ENCODE assay signal across 10 cellular contexts in the genomic region with DNA sequence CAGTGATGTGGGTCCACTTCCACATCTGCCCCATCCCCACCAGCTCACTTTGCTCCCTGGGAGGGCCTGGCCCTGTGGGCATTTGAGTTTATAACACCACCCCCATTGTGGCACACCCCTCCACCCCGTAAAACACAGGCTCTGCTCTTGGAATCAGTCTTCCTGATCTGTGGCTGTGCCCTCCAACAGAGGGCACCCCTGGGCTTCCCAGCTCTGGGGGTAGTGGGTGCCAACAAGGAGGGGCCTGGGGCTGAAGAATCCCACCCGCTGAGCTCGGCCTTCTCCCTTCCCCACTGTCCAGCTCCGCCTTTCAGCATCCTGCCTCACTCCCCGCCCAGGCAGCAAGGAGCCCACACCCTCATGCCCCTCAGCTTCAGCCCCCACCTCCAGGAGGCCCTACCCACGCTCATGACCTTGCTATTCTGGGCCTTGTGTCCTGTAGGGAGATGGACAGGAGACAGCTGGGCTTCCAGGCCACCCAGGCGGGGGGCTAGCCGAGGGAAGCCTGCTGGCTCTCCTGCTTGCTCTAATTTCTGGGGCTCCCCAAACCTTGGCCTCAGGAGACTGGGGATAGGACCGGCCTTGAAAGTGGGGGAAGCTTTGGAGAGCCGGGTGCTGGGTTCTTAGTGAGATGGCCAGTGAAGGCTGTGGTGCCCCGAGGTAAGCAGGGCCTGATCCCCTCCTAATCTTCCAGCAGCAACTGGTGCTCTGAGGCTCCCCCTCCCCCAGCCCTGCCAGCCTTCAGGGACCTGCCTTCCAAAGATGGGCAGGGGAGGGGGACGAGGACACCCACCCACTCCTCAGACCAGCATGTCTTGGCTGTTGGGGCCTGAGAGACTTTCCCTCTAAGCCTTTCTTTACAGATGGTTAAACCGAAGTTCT.
DNase-seq lines count a peak whose midpoint lies in the region; TF ChIP-seq lines count a peak whose summit lies in the region.
"Had no signal": no experiment of that assay in that cellular context is flagged by ENCODE, and none has a peak within 500 bp of the region (broad histone marks: within the 10 kb centered on the region; RNA-seq: fewer than 3 reads in every experiment).

No MANE protein-coding gene starts in this region.

- H3K4me3 Mint-ChIP-seq in nephron progenitor cell = no peak overlapping the region
- H3K4me3 Mint-ChIP-seq: neural crest cell; stimulated activated naive CD8-positive, alpha-beta T cell treated with anti-CD3 and anti-CD28 coated beads, Interleukin-15, Interleukin-2, amounts not matched to agents 100 ng/mL and 50 ng/mL, for 24 hours had no signal

- CTCF ChIA-PET in GM10248 (lab: Yijun Ruan, JAX) = interaction anchor here (0.8 to 8.3 kb wide), 9 partner anchors 9 to 70 kb away, joined by 3 to 65 read pairs (median 8); partner anchors contain the start of gene SH2B1

- H3K4me1 Mint-ChIP-seq in nephron progenitor cell = peaks cover 46% of the 10 kb centered on the region

- POLR2A ChIA-PET in GM10248 (lab: Yijun Ruan, JAX) = interaction anchor here (1.1 kb wide), 1 partner anchor 49 kb away, joined by 4 read pairs; no protein-coding TSS in a partner anchor

- H3K9ac ChIP-seq in OCI-LY1 (ENCODE audit: low read length) = no peak overlapping the region

- no peak overlapping the region for H3K27ac ChIP-seq in OCI-LY1 (ENCODE audit: low read depth, low read length, poor library complexity, severe bottlenecking)
- H3K27ac ChIP-seq in tibial artery = no peak overlapping the region

- H2AFZ ChIP-seq in OCI-LY1 (ENCODE audit: low read length) = no peak overlapping the region

- no peaks in the 10 kb centered on the region for H3K79me2 ChIP-seq in OCI-LY1 (ENCODE audit: insufficient read depth, low read length)

- intact Hi-C loops in tibial artery (cut with DNase I; ENCODE audit: low total_unique reads) = no loop called here

- H3K36me3 Mint-ChIP-seq in nephron progenitor cell (ENCODE audit: low read depth) = peaks cover 16% of the 10 kb centered on the region

- H3K4me3 ChIP-seq in OCI-LY1 (ENCODE audit: low read depth, low read length, poor library complexity, severe bottlenecking) (no peak overlapping the region), tibial artery (no peak overlapping the region)

- no peaks in the 10 kb centered on the region for H3K27me3 ChIP-seq in OCI-LY1 (ENCODE audit: insufficient read depth, low read length)
- H3K27me3 ChIP-seq in tibial artery = no peaks in the 10 kb centered on the region

- no peaks in the 10 kb centered on the region for H3K9me3 Mint-ChIP-seq in nephron progenitor cell
- H3K9me3 Mint-ChIP-seq: neural crest cell; stimulated activated naive CD8-positive, alpha-beta T cell treated with anti-CD3 and anti-CD28 coated beads, Interleukin-15, Interleukin-2, amounts not matched to agents 100 ng/mL and 50 ng/mL, for 24 hours had no signal

- H3K9me2 ChIP-seq in OCI-LY1 (ENCODE audit: low read depth, low read length) = no peaks in the 10 kb centered on the region

- no peaks in the 10 kb centered on the region for H4K20me1 ChIP-seq in OCI-LY1 (ENCODE audit: insufficient read depth, low read length)

- no peak overlapping the region for H3K4me2 ChIP-seq in OCI-LY1 (ENCODE audit: low read length)

- H3K9me3 ChIP-seq in OCI-LY1 (ENCODE audit: low read length) (no peaks in the 10 kb centered on the region), tibial artery (no peaks in the 10 kb centered on the region)

- H3K27me3 Mint-ChIP-seq in nephron progenitor cell (ENCODE audit: low read depth, poor library complexity) = peaks cover 7% of the 10 kb centered on the region
- H3K27me3 Mint-ChIP-seq: stimulated activated naive CD8-positive, alpha-beta T cell treated with anti-CD3 and anti-CD28 coated beads, Interleukin-15, Interleukin-2, amounts not matched to agents 100 ng/mL and 50 ng/mL, for 24 hours had no signal

- H3K27ac Mint-ChIP-seq in nephron progenitor cell = peak overlapping the region; percentile 57
- H3K27ac Mint-ChIP-seq: stimulated activated naive CD8-positive, alpha-beta T cell treated with anti-CD3 and anti-CD28 coated beads, Interleukin-15, Interleukin-2, amounts not matched to agents 100 ng/mL and 50 ng/mL, for 24 hours had no signal

- H3K4me1 ChIP-seq in OCI-LY1 (ENCODE audit: insufficient read depth, low read length, severe bottlenecking) = peaks cover 17% of the 10 kb centered on the region
- peaks cover 0 to 16% (median 10%) of the 10 kb centered on the region in 4 donors for H3K4me1 ChIP-seq in tibial artery

- TF ChIP-seq CTCF in GM10248 (IDR thresholded peaks at IDR 0.05; ENCODE audit: control extremely low read depth, extremely low read depth, low read depth, missing control alignments) (peak; percentile 9), OCI-LY1 (IDR thresholded peaks at IDR 0.05; ENCODE audit: low read length) (peak; percentile 20; the same call in 1 of the 2 replicates), nephron progenitor cell (IDR thresholded peaks at IDR 0.05) (no peak), tibial artery (IDR thresholded peaks at IDR 0.05) (no peak)

- H3K36me3 ChIP-seq in OCI-LY1 (ENCODE audit: insufficient read depth, low read length) = peaks cover 31% of the 10 kb centered on the region
- H3K36me3 ChIP-seq in tibial artery = peaks cover 23 to 44% (median 39%) of the 10 kb centered on the region in 3 donors

- no peaks in the 10 kb centered on the region for H3F3A ChIP-seq in OCI-LY1 (ENCODE audit: insufficient read depth, low read length)

- no peak for DNase-seq in GM10248 (ENCODE audit: extremely low spot score)
- no peak for DNase-seq in nephron progenitor cell
- no peak for DNase-seq in activated naive CD4-positive, alpha-beta T cell (lab: John Stamatoyannopoulos, UW)
- no peak for DNase-seq in tibial artery
- DNase-seq in NCI-H2196 (lab: John Stamatoyannopoulos, UW; ENCODE audit: unreplicated experiment) = no peak
- DNase-seq: activated naive CD4-positive, alpha-beta T cell treated with Interleukin-2 at 50 U/mL for 16 hours; NK-92 treated with Interleukin-12 subunit alpha and Interleukin-12 subunit beta, amount 100 ng/mL, for 24 hours had no signal

Comparison
In these comparisons a context has a peak if more than half of its experiments do, and no peak if none do; other contexts are left out.
1. CTCF ChIP-seq: peak in GM10248 (single experiment) and OCI-LY1 (single experiment); none in nephron progenitor cell (single experiment) and tibial artery (0 of 2).